Comparison of ENCODE assay signal across 10 cellular contexts in the genomic region with DNA sequence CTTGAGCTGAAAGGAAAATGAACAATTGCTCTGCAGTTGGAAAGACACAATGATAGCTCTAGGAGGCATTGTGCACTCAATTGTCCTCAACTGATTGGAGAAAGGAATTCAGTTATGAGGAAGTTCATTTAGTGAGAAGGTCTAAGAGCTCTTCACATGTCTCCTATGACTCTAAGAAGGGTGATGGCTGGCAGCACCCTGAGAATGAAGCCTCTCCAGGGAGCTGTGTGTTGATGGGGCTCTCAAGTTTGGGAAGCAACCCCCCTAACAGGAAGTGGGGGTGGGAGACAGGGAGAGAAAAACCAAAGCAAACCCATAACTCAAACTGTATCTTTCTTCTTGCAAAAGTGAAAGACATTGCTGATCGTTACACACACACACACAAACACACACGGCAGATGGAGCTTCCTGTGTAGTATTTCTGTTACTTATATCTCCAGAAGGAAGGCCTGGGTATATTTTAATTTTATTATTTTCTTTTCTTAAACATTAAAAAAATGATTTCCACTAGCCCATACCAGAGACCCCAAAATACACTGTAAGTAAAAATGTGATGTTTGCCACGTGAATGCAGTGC. TPM values are rescaled to one million over a fixed set of nuclear protein-coding genes. Genes with fewer than 3 reads are reported as not detected.
A peak's percentile ranks its signal among the peaks of the same experiment; 100 is the strongest.
DNase-seq lines count a peak whose midpoint lies in the region; ATAC-seq and TF ChIP-seq lines count a peak whose summit lies in the region.
"Had no signal": no experiment of that assay in that cellular context is flagged by ENCODE, and none has a peak within 500 bp of the region (broad histone marks: within the 10 kb centered on the region; RNA-seq: fewer than 3 reads in every experiment).

No MANE protein-coding gene starts in this region.

- no peaks in the 10 kb centered on the region for H4K20me1 ChIP-seq in Karpas-422 (ENCODE audit: insufficient read depth, low read depth, low read length)

- H3K9me2 ChIP-seq in Karpas-422 (replicated peaks; ENCODE audit: insufficient read depth, low read length): no peaks in the 10 kb centered on the region

- H3K79me2 ChIP-seq in Karpas-422 (ENCODE audit: low read length): no peaks in the 10 kb centered on the region

- TF ChIP-seq CTCF in GM12864 (IDR thresholded peaks at IDR 0.05; ENCODE audit: low read depth, low read length, missing control alignments) (no peak), natural killer cell (IDR thresholded peaks at IDR 0.05) (no peak), omental fat pad (IDR thresholded peaks at IDR 0.05) (no peak)

- peak overlapping the region; percentile 40 for H3K4me3 ChIP-seq in GM12864 (ENCODE audit: low read depth, low read length)
- no peak overlapping the region for H3K4me3 ChIP-seq in Karpas-422 (ENCODE audit: low read length)

- H3K27me3 Mint-ChIP-seq in activated CD8-positive, alpha-beta T cell treated with anti-CD3 and anti-CD28 coated beads, Interleukin-2, amount 10 ng/mL, durations not matched to agents 7 days and 5 days (ENCODE audit: low read depth): no peaks in the 10 kb centered on the region
- no peaks in the 10 kb centered on the region for H3K27me3 Mint-ChIP-seq in natural killer cell (ENCODE audit: low read depth in 2 of 2)

- H3K4me3 Mint-ChIP-seq in activated CD8-positive, alpha-beta T cell treated with anti-CD3 and anti-CD28 coated beads, Interleukin-2, amount 10 ng/mL, durations not matched to agents 7 days and 5 days: peak overlapping the region; percentile 82
- peak overlapping the region; percentile 92 for H3K4me3 Mint-ChIP-seq in natural killer cell

- no peaks in the 10 kb centered on the region for H3K36me3 ChIP-seq in Karpas-422 (ENCODE audit: insufficient read depth, low read length)

- CTCF ChIA-PET in activated CD8-positive, alpha-beta T cell treated with anti-CD3 and anti-CD28 coated beads, Interleukin-2, amount 10 ng/mL, durations not matched to agents 7 days and 5 days (lab: Charles Lee): interaction anchor here (0.6 to 3.0 kb wide), 12 partner anchors 11 to 399 kb away, joined by 3 to 16 read pairs (median 8); a partner anchor contains a TSS

- H3K4me1 Mint-ChIP-seq in activated CD8-positive, alpha-beta T cell treated with anti-CD3 and anti-CD28 coated beads, Interleukin-2, amount 10 ng/mL, durations not matched to agents 7 days and 5 days (ENCODE audit: low read depth): peaks cover 89% of the 10 kb centered on the region
- peaks cover 86 to 87% of the 10 kb centered on the region in 2 donors for H3K4me1 Mint-ChIP-seq in natural killer cell

- H3K9me3 Mint-ChIP-seq in activated CD8-positive, alpha-beta T cell treated with anti-CD3 and anti-CD28 coated beads, Interleukin-2, amount 10 ng/mL, durations not matched to agents 7 days and 5 days (ENCODE audit: insufficient read depth): no peaks in the 10 kb centered on the region
- H3K9me3 Mint-ChIP-seq in natural killer cell: no peaks in the 10 kb centered on the region

- H3K27ac ChIP-seq in Karpas-422 (ENCODE audit: low read length): no peak overlapping the region

- no peak overlapping the region for H3K9ac ChIP-seq in Karpas-422 (ENCODE audit: low read length)

- DNase-seq in GM12864 (ENCODE audit: low read depth): no peak
- DNase-seq in Karpas-422: no peak
- no peak for DNase-seq in activated CD8-positive, alpha-beta T cell treated with anti-CD3 and anti-CD28 coated beads, Interleukin-2, amount 10 ng/mL, durations not matched to agents 7 days and 5 days
- DNase-seq in natural killer cell: no peak
- no peak for DNase-seq in DMS79 (lab: John Stamatoyannopoulos, UW)
- no peak for DNase-seq in OCI-M2 (lab: John Stamatoyannopoulos, UW; ENCODE audit: unreplicated experiment)
- no peak for DNase-seq in omental fat pad (ENCODE audit: low spot score)
- DNase-seq: mesendoderm had no signal

- H3K4me2 ChIP-seq in Karpas-422 (ENCODE audit: low read depth, low read length, poor library complexity, severe bottlenecking): peak overlapping the region; percentile 42

- POLR2A ChIA-PET in activated CD8-positive, alpha-beta T cell treated with anti-CD3 and anti-CD28 coated beads, Interleukin-2, amount 10 ng/mL, durations not matched to agents 7 days and 5 days (lab: Charles Lee): interaction anchor here (0.6 to 4.2 kb wide), 14 partner anchors 9 to 631 kb away, joined by 3 to 68 read pairs (median 5); a partner anchor contains a TSS

- no peaks in the 10 kb centered on the region for H3K9me3 ChIP-seq in Karpas-422 (ENCODE audit: low read length)

- no peaks in the 10 kb centered on the region for H3K27me3 ChIP-seq in Karpas-422 (ENCODE audit: low read length)

- peaks cover 15% of the 10 kb centered on the region for H3K4me1 ChIP-seq in Karpas-422 (ENCODE audit: low read length)

- ATAC-seq in activated CD8-positive, alpha-beta T cell treated with anti-CD3 and anti-CD28 coated beads, Interleukin-2, amount 10 ng/mL, durations not matched to agents 7 days and 5 days: peak; percentile 34
- ATAC-seq in natural killer cell (peak; percentile 24 to 53 (median 34)), HG03139 (IDR thresholded peaks at IDR 0.05; ENCODE audit: unreplicated experiment) (no peak), omental fat pad (ENCODE audit: low FRiP score) (no peak)
- ATAC-seq: Panc1 had no signal

- H3K27ac Mint-ChIP-seq in activated CD8-positive, alpha-beta T cell treated with anti-CD3 and anti-CD28 coated beads, Interleukin-2, amount 10 ng/mL, durations not matched to agents 7 days and 5 days: peak overlapping the region; percentile 94
- peak overlapping the region; percentile 92 to 98 for H3K27ac Mint-ChIP-seq in natural killer cell

- H3K36me3 Mint-ChIP-seq in activated CD8-positive, alpha-beta T cell treated with anti-CD3 and anti-CD28 coated beads, Interleukin-2, amount 10 ng/mL, durations not matched to agents 7 days and 5 days (ENCODE audit: low read depth): peaks cover 50% of the 10 kb centered on the region
- H3K36me3 Mint-ChIP-seq in natural killer cell: no peaks in the 10 kb centered on the region

- 0 out of 2 replicates have a peak overlapping the region, but pooled peaks have one; percentile 20 for H2AFZ ChIP-seq in Karpas-422 (ENCODE audit: low read length)

- intact Hi-C loops in natural killer cell (cut with micrococcal nuclease): loop anchor here (1.0 to 2.0 kb wide), 2 partner anchors 9 to 15 kb away; no protein-coding TSS in a partner anchor

RNA-seq across cellular contexts. Expression of a gene that starts 21.2 kb away (rescaled TPM):
- not detected in 2 replicates for total RNA-seq in Karpas-422 (2014; rRNA removed; shearing (Covaris generic); ENCODE audit: low replicate concordance)
- total RNA-seq in activated CD8-positive, alpha-beta T cell treated with anti-CD3 and anti-CD28 coated beads, Interleukin-2, amount 10 ng/mL, durations not matched to agents 7 days and 5 days: 10 to 100 TPM; 82.1 to 85.2 TPM
- total RNA-seq in natural killer cell: 100 to 1,000 TPM in 1 of 3 donors, 10 to 100 TPM in 2; 85.3 to 118 (median 96.1) TPM
- 10 to 100 TPM; 12.2 to 58.6 (median 30.1) TPM for total RNA-seq in omental fat pad

Comparison
In these comparisons a context has a peak if more than half of its experiments do, and no peak if none do; other contexts are left out.
1. ATAC-seq: peak in activated CD8-positive, alpha-beta T cell treated with anti-CD3 and anti-CD28 coated beads, Interleukin-2, amount 10 ng/mL, durations not matched to agents 7 days and 5 days (single experiment) and natural killer cell (3 of 3); none in HG03139 (single experiment) and omental fat pad (single experiment).
2. RNA of a gene that starts 21.2 kb away (total RNA-seq): 85.3 to 118 TPM in natural killer cell, 82.1 to 85.2 TPM in activated CD8-positive, alpha-beta T cell treated with anti-CD3 and anti-CD28 coated beads, Interleukin-2, amount 10 ng/mL, durations not matched to agents 7 days and 5 days and 12.2 to 58.6 TPM in omental fat pad; not detected in Karpas-422; every median in the first group is over 10 times any median in the second.